In the genomic region with DNA sequence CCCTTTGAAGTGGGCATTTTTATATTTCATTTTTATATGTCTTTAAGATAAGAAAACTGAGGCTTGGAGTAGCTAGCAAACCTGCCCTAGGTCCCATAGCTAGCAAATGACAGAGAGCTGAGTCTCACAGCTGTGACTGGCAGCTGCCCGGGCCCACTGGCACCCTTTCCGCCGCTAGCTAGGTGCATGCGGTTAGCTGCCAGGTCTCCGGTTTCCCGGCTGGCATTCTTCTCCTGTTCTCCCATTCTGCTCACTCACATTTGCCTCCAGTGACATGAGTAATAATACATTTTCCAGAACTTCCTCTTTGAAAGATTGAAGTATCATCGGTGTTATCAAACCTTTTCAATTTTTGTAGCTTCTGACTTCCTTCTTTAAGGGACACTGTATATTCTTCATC, we compare ENCODE assay signal across 1 cellular context.
TF ChIP-seq lines count a peak whose summit lies in the region.

No MANE protein-coding gene starts in this region.

TF ChIP-seq in IMR-90, 13 proteins besides CTCF, POLR2A, EP300 and RAD21:
- no peak for TF ChIP-seq SMC3 (IDR thresholded peaks at IDR 0.05; ENCODE audit: low read depth, low read length)
- no peak for TF ChIP-seq MAZ (IDR thresholded peaks at IDR 0.05; ENCODE audit: borderline replicate concordance, low read depth, low read length)
- TF ChIP-seq, protein P1, sequence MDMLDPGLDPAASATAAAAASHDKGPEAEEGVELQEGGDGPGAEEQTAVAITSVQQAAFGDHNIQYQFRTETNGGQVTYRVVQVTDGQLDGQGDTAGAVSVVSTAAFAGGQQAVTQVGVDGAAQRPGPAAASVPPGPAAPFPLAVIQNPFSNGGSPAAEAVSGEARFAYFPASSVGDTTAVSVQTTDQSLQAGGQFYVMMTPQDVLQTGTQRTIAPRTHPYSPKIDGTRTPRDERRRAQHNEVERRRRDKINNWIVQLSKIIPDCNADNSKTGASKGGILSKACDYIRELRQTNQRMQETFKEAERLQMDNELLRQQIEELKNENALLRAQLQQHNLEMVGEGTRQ (IDR thresholded peaks at IDR 0.05; ENCODE audit: low read depth, low read length) = no peak
- no peak for TF ChIP-seq NFE2L2 (IDR thresholded peaks at IDR 0.05; ENCODE audit: low read depth, low read length)
- TF ChIP-seq CHD1 (IDR thresholded peaks at IDR 0.05; ENCODE audit: low read depth, low read length) = no peak
- TF ChIP-seq CEBPB (IDR thresholded peaks at IDR 0.05; ENCODE audit: low read depth, low read length) = no peak
- TF ChIP-seq MAFK (IDR thresholded peaks at IDR 0.05; ENCODE audit: low read depth, low read length) = no peak
- no peak for TF ChIP-seq RCOR1 (IDR thresholded peaks at IDR 0.05; ENCODE audit: insufficient replicate concordance, low read length)
